39 cellular contexts compared by ENCODE assay signal in genomic region chr4:148883891-148884290, GRCh38.
"Had no signal": no experiment of that assay in that cellular context is flagged by ENCODE, and none has a peak within 500 bp of the region (broad histone marks: within the 10 kb centered on the region; RNA-seq: fewer than 3 reads in every experiment).

No MANE protein-coding gene starts in this region.

- H3K4me3 Mint-ChIP-seq: activated B cell treated with CpG ODN at 0.5 μM for 24 hours; activated CD4-positive, alpha-beta memory T cell treated with anti-CD3 and anti-CD28 coated beads for 36 hours; activated CD4-positive, alpha-beta T cell treated with anti-CD3 and anti-CD28 coated beads, Interleukin-2, amount 10 ng/mL, durations not matched to agents 24 days and 14 days; activated CD8-positive, alpha-beta T cell treated with anti-CD3 and anti-CD28 coated beads for 36 hours; activated naive CD4-positive, alpha-beta T cell treated with anti-CD3 and anti-CD28 coated beads for 36 hours; activated naive CD8-positive, alpha-beta T cell treated with anti-CD3 and anti-CD28 coated beads for 36 hours; activated T-cell treated with anti-CD3 and anti-CD28 coated beads, Interleukin-2, amount 50 U/mL, for 4 hours; activated T-cell treated with anti-CD3 and anti-CD28 coated beads, Interleukin-2, amount 50 U/mL, for 72 hours; activated T-helper 1 cell treated with anti-CD3 and anti-CD28 coated beads, Interleukin-12 subunit alpha, Interleukin-12 subunit beta, Interleukin-2, Interleukin-4 antibody, amounts not matched to agents 30 ng/mL and 10 ng/mL and 1 ng/mL, durations not matched to agents 14 hours and 24 hours and 36 hours; activated T-helper 17 cell treated with anti-CD3 and anti-CD28 coated beads, Interleukin-2, amount 50 U/mL, for 72 hours; brain; central memory CD8-positive, alpha-beta T cell; T-helper 1 cell treated with Interleukin-12 subunit alpha and Interleukin-12 subunit beta and Interleukin-4 antibody, amounts not matched to agents 30 μg/mL and 1 μg/mL, for 36 hours; T-helper 2 cell treated with Interferon-gamma antibody and Interleukin-4, amounts not matched to agents 5 μg/mL and 100 μg/mL, for 36 hours had no signal

- H3K4me3 ChIP-seq: adrenal gland, cardiac muscle cell had no signal

- FAIRE-seq: astrocyte, bronchial epithelial cell, TTC549 had no signal

- H3K27me3 ChIP-seq: adrenal gland, cardiac muscle cell had no signal

- H3K9me3 Mint-ChIP-seq: activated B cell treated with CpG ODN at 0.5 μM for 24 hours; activated CD4-positive, alpha-beta memory T cell treated with anti-CD3 and anti-CD28 coated beads for 36 hours; activated CD4-positive, alpha-beta T cell treated with anti-CD3 and anti-CD28 coated beads, Interleukin-2, amount 10 ng/mL, durations not matched to agents 24 days and 14 days; activated CD8-positive, alpha-beta T cell treated with anti-CD3 and anti-CD28 coated beads for 36 hours; activated naive CD4-positive, alpha-beta T cell treated with anti-CD3 and anti-CD28 coated beads for 36 hours; activated naive CD8-positive, alpha-beta T cell treated with anti-CD3 and anti-CD28 coated beads for 36 hours; activated T-cell treated with anti-CD3 and anti-CD28 coated beads, Interleukin-2, amount 50 U/mL, for 4 hours; activated T-helper 1 cell treated with anti-CD3 and anti-CD28 coated beads, Interleukin-12 subunit alpha, Interleukin-12 subunit beta, Interleukin-2, Interleukin-4 antibody, amounts not matched to agents 30 ng/mL and 10 ng/mL and 1 ng/mL, durations not matched to agents 14 hours and 24 hours and 36 hours; activated T-helper 17 cell treated with anti-CD3 and anti-CD28 coated beads, Interleukin-2, amount 50 U/mL, for 72 hours; T-helper 1 cell treated with Interleukin-12 subunit alpha and Interleukin-12 subunit beta and Interleukin-4 antibody, amounts not matched to agents 30 μg/mL and 1 μg/mL, for 36 hours; T-helper 2 cell treated with Interferon-gamma antibody and Interleukin-4, amounts not matched to agents 5 μg/mL and 100 μg/mL, for 36 hours had no signal

- H3K27ac ChIP-seq: adrenal gland, cardiac muscle cell, VCaP had no signal

- H3K27ac Mint-ChIP-seq: activated B cell treated with CpG ODN at 0.5 μM for 24 hours; activated CD4-positive, alpha-beta memory T cell treated with anti-CD3 and anti-CD28 coated beads for 36 hours; activated CD4-positive, alpha-beta T cell treated with anti-CD3 and anti-CD28 coated beads, Interleukin-2, amount 10 ng/mL, durations not matched to agents 24 days and 14 days; activated CD8-positive, alpha-beta T cell treated with anti-CD3 and anti-CD28 coated beads for 36 hours; activated naive CD4-positive, alpha-beta T cell treated with anti-CD3 and anti-CD28 coated beads for 36 hours; activated naive CD4-positive, alpha-beta T cell treated with anti-CD3 and anti-CD28 coated beads, Interleukin-2, amount 50 U/mL, for 72 hours; activated naive CD8-positive, alpha-beta T cell treated with anti-CD3 and anti-CD28 coated beads for 36 hours; activated T-cell treated with anti-CD3 and anti-CD28 coated beads, Interleukin-2, amount 50 U/mL, for 72 hours; activated T-helper 1 cell treated with anti-CD3 and anti-CD28 coated beads, Interleukin-12 subunit alpha, Interleukin-12 subunit beta, Interleukin-2, Interleukin-4 antibody, amounts not matched to agents 30 ng/mL and 10 ng/mL and 1 ng/mL, durations not matched to agents 14 hours and 24 hours and 36 hours; activated T-helper 17 cell treated with anti-CD3 and anti-CD28 coated beads, Interleukin-2, amount 50 U/mL, for 72 hours; brain; T-helper 1 cell treated with Interleukin-12 subunit alpha and Interleukin-12 subunit beta and Interleukin-4 antibody, amounts not matched to agents 30 μg/mL and 1 μg/mL, for 36 hours; T-helper 2 cell treated with Interferon-gamma antibody and Interleukin-4, amounts not matched to agents 5 μg/mL and 100 μg/mL, for 36 hours had no signal

- H3K36me3 Mint-ChIP-seq: activated CD4-positive, alpha-beta memory T cell treated with anti-CD3 and anti-CD28 coated beads for 36 hours; activated naive CD4-positive, alpha-beta T cell treated with anti-CD3 and anti-CD28 coated beads, Interleukin-2, amount 50 U/mL, for 72 hours; activated naive CD8-positive, alpha-beta T cell treated with anti-CD3 and anti-CD28 coated beads for 36 hours; brain had no signal

- DNase-seq: activated B cell treated with CpG ODN at 0.5 μM for 24 hours; activated CD4-positive, alpha-beta memory T cell treated with anti-CD3 and anti-CD28 coated beads for 36 hours; activated CD4-positive, alpha-beta T cell treated with anti-CD3 and anti-CD28 coated beads for 4 hours; activated CD4-positive, alpha-beta T cell treated with anti-CD3 and anti-CD28 coated beads, Interleukin-2, amount 10 ng/mL, durations not matched to agents 24 days and 14 days; activated CD4-positive, alpha-beta T cell treated with anti-CD3 and anti-CD28 coated beads, Interleukin-2, amount 50 U/mL, for 1 hour; activated CD4-positive, alpha-beta T cell treated with anti-CD3 and anti-CD28 coated beads, Interleukin-2, amount 50 U/mL, for 4 hours; activated CD4-positive, CD25-positive, alpha-beta regulatory T cell treated with anti-CD3 and anti-CD28 coated beads, Interleukin-2, amount 50 U/mL, for 72 hours; activated CD8-positive, alpha-beta memory T cell treated with anti-CD3 and anti-CD28 coated beads, Interleukin-2, amount 50 U/mL, for 4 hours; activated CD8-positive, alpha-beta T cell treated with anti-CD3 and anti-CD28 coated beads for 36 hours; activated effector memory CD4-positive, alpha-beta T cell treated with anti-CD3 and anti-CD28 coated beads, Interleukin-2, amount 50 U/mL, for 16 hours; activated gamma-delta T cell treated with Interleukin-2 at 50 U/mL for 16 hours; activated naive CD4-positive, alpha-beta T cell; activated naive CD4-positive, alpha-beta T cell treated with anti-CD3 and anti-CD28 coated beads for 36 hours; activated naive CD4-positive, alpha-beta T cell treated with anti-CD3 and anti-CD28 coated beads, Interleukin-2, amount 50 U/mL, for 16 hours; activated naive CD8-positive, alpha-beta T cell treated with anti-CD3 and anti-CD28 coated beads for 36 hours; activated T-cell treated with anti-CD3 and anti-CD28 coated beads for 4 hours; activated T-cell treated with anti-CD3 and anti-CD28 coated beads, Interleukin-2, amount 50 U/mL, for 1 hour; activated T-cell treated with anti-CD3 and anti-CD28 coated beads, Interleukin-2, amount 50 U/mL, for 4 hours; activated T-cell treated with anti-CD3 and anti-CD28 coated beads, Interleukin-2, amount 50 U/mL, for 72 hours; adrenal gland; amniotic stem cell; aorta; caudate nucleus; cerebellar nuclear complex; T-helper 1 cell; T-helper 2 cell; T-helper 9 cell had no signal

- H3K27me3 Mint-ChIP-seq: activated B cell treated with CpG ODN at 0.5 μM for 24 hours; activated CD4-positive, alpha-beta T cell treated with anti-CD3 and anti-CD28 coated beads, Interleukin-2, amount 10 ng/mL, durations not matched to agents 24 days and 14 days; activated naive CD8-positive, alpha-beta T cell treated with anti-CD3 and anti-CD28 coated beads for 36 hours; central memory CD8-positive, alpha-beta T cell had no signal

- H3K4me1 Mint-ChIP-seq: activated B cell treated with CpG ODN at 0.5 μM for 24 hours; activated CD4-positive, alpha-beta T cell treated with anti-CD3 and anti-CD28 coated beads, Interleukin-2, amount 10 ng/mL, durations not matched to agents 24 days and 14 days; activated naive CD8-positive, alpha-beta T cell treated with anti-CD3 and anti-CD28 coated beads for 36 hours; activated T-helper 17 cell treated with anti-CD3 and anti-CD28 coated beads, Interleukin-2, amount 50 U/mL, for 72 hours; brain; central memory CD8-positive, alpha-beta T cell had no signal

- H3K4me1 ChIP-seq: adrenal gland had no signal

- H3K36me3 ChIP-seq: adrenal gland, cardiac muscle cell had no signal

- H3K9me3 ChIP-seq: adrenal gland had no signal
